9 cellular contexts compared by ENCODE assay signal in genomic region chr3:30495172-30496124, GRCh38.
DNase-seq lines count a peak whose midpoint lies in the region; ATAC-seq and TF ChIP-seq lines count a peak whose summit lies in the region.
"Had no signal": no experiment of that assay in that cellular context is flagged by ENCODE, and none has a peak within 500 bp of the region (broad histone marks: within the 10 kb centered on the region; RNA-seq: fewer than 3 reads in every experiment).

No MANE protein-coding gene starts in this region.

- intact Hi-C loops in left lung (cut with DNase I) (no loop called here), left colon (cut with DNase I, micrococcal nuclease) (no loop called here)

- TF ChIP-seq CTCF in left lung (IDR thresholded peaks at IDR 0.05) = no peak

- DNase-seq in NCI-H1694 treated with DMSO at 0.1 percent for 48 hours (lab: John Stamatoyannopoulos, UW) = peak; percentile 23
- DNase-seq in NCI-H1694 (lab: John Stamatoyannopoulos, UW) = no peak
- DNase-seq in SHP77 treated with DMSO at 0.1 percent for 48 hours (lab: John Stamatoyannopoulos, UW) = peak; percentile 14
- DNase-seq in left lung = no peak
- no peak for DNase-seq in left colon
- DNase-seq in activated CD4-positive, alpha-beta T cell treated with anti-CD3 and anti-CD28 coated beads, Interleukin-2, amount 50 U/mL, for 1 hour = no peak
- DNase-seq: endodermal cell had no signal

- ATAC-seq in left lung = peak; percentile 14
- ATAC-seq in left colon = no peak
- no peak for ATAC-seq in esophagus mucosa

- no peaks in the 10 kb centered on the region for H3K9me3 ChIP-seq in left lung
- H3K9me3 ChIP-seq in stomach smooth muscle (ENCODE audit: control insufficient read depth in 2 of 2, low read length in 2 of 2) = no peaks in the 10 kb centered on the region

- peaks cover 6 to 26% of the 10 kb centered on the region in 2 donors for H3K4me1 ChIP-seq in left lung
- peaks cover 13% of the 10 kb centered on the region for H3K4me1 ChIP-seq in stomach smooth muscle (ENCODE audit: control insufficient read depth, insufficient read depth, low read length)

- no peak overlapping the region for H3K4me3 ChIP-seq in left lung
- no peak overlapping the region for H3K4me3 ChIP-seq in stomach smooth muscle (ENCODE audit: low read length in 2 of 2)

- peak overlapping the region in 1 of 2 donors; percentile 46 for H3K9ac ChIP-seq in stomach smooth muscle (ENCODE audit: low read length in 2 of 2)

- H3K27ac ChIP-seq in left lung = peak overlapping the region; percentile 18 to 74
- peak overlapping the region; percentile 83 for H3K27ac ChIP-seq in stomach smooth muscle (ENCODE audit: low read length)

- H3K27me3 ChIP-seq in left lung = no peaks in the 10 kb centered on the region
- H3K27me3 ChIP-seq in stomach smooth muscle (ENCODE audit: control insufficient read depth in 1 of 2, insufficient read depth in 2 of 2, low read length in 2 of 2) = no peaks in the 10 kb centered on the region

- H3K36me3 ChIP-seq in left lung (no peaks in the 10 kb centered on the region), stomach smooth muscle (ENCODE audit: control insufficient read depth in 2 of 2, insufficient read depth in 2 of 2, low read length in 2 of 2) (no peaks in the 10 kb centered on the region)

Comparison
In these comparisons a context has a peak if more than half of its experiments do, and no peak if none do; other contexts are left out.
1. DNase-seq: peak in NCI-H1694 treated with DMSO at 0.1 percent for 48 hours (single experiment) and SHP77 treated with DMSO at 0.1 percent for 48 hours (single experiment); none in NCI-H1694 (single experiment), left lung (0 of 2), left colon (0 of 2) and activated CD4-positive, alpha-beta T cell treated with anti-CD3 and anti-CD28 coated beads, Interleukin-2, amount 50 U/mL, for 1 hour (single experiment).